8 cellular contexts compared by ENCODE assay signal in the genomic region with DNA sequence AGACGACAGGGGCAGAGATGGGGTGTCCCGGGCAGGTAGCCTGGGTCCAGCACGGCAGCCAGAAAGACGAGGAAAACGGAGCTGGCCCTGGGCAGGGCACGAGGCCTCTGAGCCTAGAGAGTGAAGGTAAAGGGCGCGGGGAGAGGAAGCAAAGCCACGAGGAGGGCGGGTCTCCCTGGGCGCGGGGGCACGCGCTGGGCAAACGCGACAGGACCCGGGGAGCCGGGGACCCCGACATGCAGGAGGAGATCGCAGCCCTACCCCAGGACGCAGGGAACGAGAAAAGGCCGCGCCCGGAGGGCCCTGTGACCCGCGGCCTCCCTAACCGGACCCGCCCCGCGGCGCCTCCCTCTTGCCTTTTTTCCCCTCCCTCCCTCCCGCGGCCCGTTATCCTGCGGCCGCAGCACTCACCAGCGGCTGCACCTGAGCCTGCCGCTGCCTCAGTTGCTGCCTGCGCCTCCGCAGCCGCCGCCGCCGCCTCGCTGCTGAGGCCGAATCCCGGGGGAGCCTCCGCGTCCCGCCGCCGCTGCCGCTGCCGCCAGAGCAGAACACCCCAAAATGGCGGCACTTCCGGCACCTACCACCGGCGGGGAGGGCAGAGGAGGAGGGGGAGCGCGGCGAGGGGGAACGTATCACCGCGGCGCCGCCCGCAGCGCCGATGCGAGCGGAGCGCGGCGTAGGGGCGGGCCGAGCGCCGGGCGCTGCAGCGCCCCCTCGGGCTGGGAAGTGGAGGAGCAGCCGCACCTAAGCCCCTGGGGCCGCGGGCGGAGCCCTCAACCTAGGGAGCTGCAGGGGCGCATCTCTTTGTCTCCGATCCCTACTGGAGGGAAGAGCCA. TPM values are rescaled to one million over a fixed set of nuclear protein-coding genes. Genes with fewer than 3 reads are reported as not detected.
DNase-seq lines count a peak whose midpoint lies in the region; ATAC-seq, FAIRE-seq and TF ChIP-seq lines count a peak whose summit lies in the region.

A gene (minus strand): TSS at position 552 of the 836 bp plus-strand sequence. CDS start 53,609 bp downstream, outside the sequence.

- peak; percentile 90 for ATAC-seq in HG02840 (IDR thresholded peaks at IDR 0.05; ENCODE audit: low FRiP score, unreplicated experiment)

- peaks cover 20% of the 10 kb centered on the region for H3K4me1 ChIP-seq in adipocyte (ENCODE audit: control insufficient read depth, insufficient read depth, low read length)

- peaks cover 21% of the 10 kb centered on the region for H3K4me1 Mint-ChIP-seq in type B pancreatic cell (ENCODE audit: unreplicated experiment)

- H3K36me3 ChIP-seq in adipocyte (ENCODE audit: control insufficient read depth, insufficient read depth, low read length, severe bottlenecking) = no peaks in the 10 kb centered on the region

- DNase-seq in GM12892 (ENCODE audit: insufficient read length) (peak; percentile 86), NCI-H1436 (lab: John Stamatoyannopoulos, UW) (peak; percentile 90), T follicular helper cell (ENCODE audit: low read depth) (peak; percentile 90), adipocyte (ENCODE audit: low read depth) (peak; percentile 98), cardiac septum (ENCODE audit: low spot score) (peak; percentile 97), posterior cingulate gyrus (peak; percentile 83 to 98 (median 90)), type B pancreatic cell (ENCODE audit: extremely low spot score, unreplicated experiment) (peak; percentile 95)

- no peaks in the 10 kb centered on the region for H3K9me3 Mint-ChIP-seq in type B pancreatic cell

- H3K9me3 ChIP-seq in adipocyte (ENCODE audit: control insufficient read depth, low read length) = no peaks in the 10 kb centered on the region

- peak; percentile 71; the same call in 1 of the 2 replicates for TF ChIP-seq POLR2A in GM12892 (IDR thresholded peaks at IDR 0.05; ENCODE audit: low read depth, low read length)

- H3K4me3 ChIP-seq in adipocyte (ENCODE audit: low read length) = peak within 1 kb of the TSS; percentile 92

- peak within 1 kb of the TSS; percentile 99 for H3K9ac ChIP-seq in adipocyte (ENCODE audit: low read length)

- peak; percentile 95 for TF ChIP-seq CTCF in type B pancreatic cell (conservative IDR thresholded peaks at IDR 0.05)

- H3K27me3 Mint-ChIP-seq in type B pancreatic cell = no peaks in the 10 kb centered on the region

- intact Hi-C loops in cardiac septum (cut with DNase I) = loop anchor here (5.0 kb wide), 2 partner anchors 45 to 85 kb away; no protein-coding TSS in a partner anchor
- intact Hi-C loops in posterior cingulate gyrus (cut with DNase I) = loop anchor here (1.0 to 10.0 kb wide), 4 partner anchors 26 to 212 kb away; a partner anchor contains a TSS

- peaks cover 12% of the 10 kb centered on the region for H3K36me3 Mint-ChIP-seq in type B pancreatic cell

- no peaks in the 10 kb centered on the region for H3K27me3 ChIP-seq in adipocyte (replicated peaks; ENCODE audit: control insufficient read depth, insufficient read depth, low read length)

- H3K4me3 Mint-ChIP-seq in type B pancreatic cell = peak within 1 kb of the TSS; percentile 98

- H3K27ac Mint-ChIP-seq in type B pancreatic cell = peak within 1 kb of the TSS; percentile 98

- peak; percentile 97 for FAIRE-seq in GM12892 (lab: Jason Lieb, UNC)

RNA-seq across cellular contexts. Expression of the gene that starts here (rescaled TPM):
- 46.9 TPM for polyA plus RNA-seq in GM12892 (2012; ENCODE audit: missing spikeins)
- total RNA-seq in cardiac septum (102 TPM), type B pancreatic cell (ENCODE audit: low replicate concordance) (97.8 and 125 TPM in 2 replicates)

Comparison
In these comparisons a context has a peak if more than half of its experiments do, and no peak if none do; other contexts are left out.
1. Peak in every context shown above with its lines: DNase-seq, ATAC-seq and H3K4me3 ChIP-seq.